ENCODE assay signal across 8 cellular contexts in genomic region chr15:67531379-67532059, GRCh38. TPM values are rescaled to one million over a fixed set of nuclear protein-coding genes. Genes with fewer than 3 reads are reported as not detected.
DNase-seq lines count a peak whose midpoint lies in the region; ATAC-seq and TF ChIP-seq lines count a peak whose summit lies in the region.
"Had no signal": no experiment of that assay in that cellular context is flagged by ENCODE, and none has a peak within 500 bp of the region (broad histone marks: within the 10 kb centered on the region; RNA-seq: fewer than 3 reads in every experiment).

No MANE protein-coding gene starts in this region.

- no peak overlapping the region for H2AK9ac ChIP-seq in IMR-90 (replicated peaks; ENCODE audit: low read depth, low read length, poor library complexity)

- no peak overlapping the region for H3K4ac ChIP-seq in IMR-90 (ENCODE audit: low read depth, low read length)

- H4K20me1 ChIP-seq in IMR-90 (ENCODE audit: insufficient read depth, low read length) = no peaks in the 10 kb centered on the region

- no peaks in the 10 kb centered on the region for H3K27me3 Mint-ChIP-seq in activated T-helper 17 cell treated with anti-CD3 and anti-CD28 coated beads, Interleukin-2, amount 50 U/mL, for 72 hours

- H3K27ac ChIP-seq in IMR-90 (ENCODE audit: insufficient read depth, low read length) (no peak overlapping the region), left lung (no peak overlapping the region)

- no peak overlapping the region for H3K23ac ChIP-seq in IMR-90 (ENCODE audit: low read depth, low read length)

- no TSS peak for BruUV-seq in IMR-90 (replicated peaks; lab: Mats Ljungman, UMichigan)

- H3K36me3 ChIP-seq in IMR-90 (ENCODE audit: control insufficient read depth, insufficient read depth, low read length) (no peaks in the 10 kb centered on the region), left lung (peaks cover 0 to 5% of the 10 kb centered on the region in 2 donors)

- POLR2A ChIA-PET in IMR-90 (lab: Charles Lee; ENCODE audit: unreplicated experiment) = no interaction called here

- H3K27ac Mint-ChIP-seq in activated T-helper 17 cell treated with anti-CD3 and anti-CD28 coated beads, Interleukin-2, amount 50 U/mL, for 72 hours = no peak overlapping the region

- intact Hi-C loops in IMR-90 (cut with micrococcal nuclease) (no loop called here), head of caudate nucleus (cut with DNase I) (no loop called here), left lung (cut with DNase I) (no loop called here)

- in situ Hi-C loops in IMR-90 (cut with MboI; ENCODE audit: low sequenced_read_pairs) = no loop called here

- H3K4me2 ChIP-seq in IMR-90 (ENCODE audit: low read depth, low read length) = no peak overlapping the region; the same call in 1 of the 2 replicates

- no peak overlapping the region for H2AK5ac ChIP-seq in IMR-90 (ENCODE audit: low read depth, low read length)

- dilution Hi-C loops in IMR-90 (cut with HindIII; ENCODE audit: low sequenced_read_pairs, unreplicated experiment) = no loop called here

- no peak overlapping the region for H3K4me3 Mint-ChIP-seq in activated T-helper 17 cell treated with anti-CD3 and anti-CD28 coated beads, Interleukin-2, amount 50 U/mL, for 72 hours

- H3K27me3 ChIP-seq in IMR-90 (ENCODE audit: control insufficient read depth, insufficient read depth, low read length) = no peaks in the 10 kb centered on the region
- H3K27me3 ChIP-seq in left lung = no peaks in the 10 kb centered on the region

- no peak overlapping the region for H3K14ac ChIP-seq in IMR-90 (replicated peaks; ENCODE audit: low read depth, low read length)

- no peak overlapping the region for H3K9ac ChIP-seq in IMR-90 (ENCODE audit: low read depth, low read length)

- no peak overlapping the region for H4K8ac ChIP-seq in IMR-90 (ENCODE audit: low read depth in 2 of 2, low read length in 2 of 2)

- no peak overlapping the region for H2BK5ac ChIP-seq in IMR-90 (ENCODE audit: low read depth, low read length, poor library complexity, severe bottlenecking)

- no peaks in the 10 kb centered on the region for H3K9me3 Mint-ChIP-seq in activated T-helper 17 cell treated with anti-CD3 and anti-CD28 coated beads, Interleukin-2, amount 50 U/mL, for 72 hours

- no peak overlapping the region for H2AFZ ChIP-seq in IMR-90 (replicated peaks; ENCODE audit: low read length, poor library complexity)

- H3K4me3 ChIP-seq in IMR-90 (ENCODE audit: insufficient read depth, low read depth, low read length) = no peak overlapping the region
- H3K4me3 ChIP-seq in left lung = no peak overlapping the region

- H3K56ac ChIP-seq in IMR-90 (ENCODE audit: extremely low read depth, insufficient read depth, low read length) = no peak overlapping the region

- no peak overlapping the region for H3K18ac ChIP-seq in IMR-90 (ENCODE audit: low read depth, low read length)

- H2BK20ac ChIP-seq in IMR-90 (ENCODE audit: low read depth, low read length) = no peak overlapping the region

- no peak overlapping the region for H2BK120ac ChIP-seq in IMR-90 (ENCODE audit: low read depth, low read length)

- WGBS in IMR-90 (ENCODE audit: extremely low coverage in 2 of 2, insufficient read length in 1 of 2), 2 experiments = no CpG with 5 or more reads among the region's 3 CpGs

- H3K9me1 ChIP-seq in IMR-90 (ENCODE audit: insufficient read depth, low read length) = no peaks in the 10 kb centered on the region

- TF ChIP-seq RAD21 in IMR-90 (IDR thresholded peaks at IDR 0.05; ENCODE audit: low read length) = no peak

- no peak overlapping the region for H4K91ac ChIP-seq in IMR-90 (ENCODE audit: insufficient read depth, low read depth, low read length)

- TF ChIP-seq POLR2A in IMR-90 (IDR thresholded peaks at IDR 0.05; ENCODE audit: low read depth, low read length) = no peak

- H3K9me3 ChIP-seq in IMR-90 (ENCODE audit: control insufficient read depth, insufficient read depth, low read length) = no peaks in the 10 kb centered on the region
- H3K9me3 ChIP-seq in left lung = no peaks in the 10 kb centered on the region

- H3K4me1 Mint-ChIP-seq in activated T-helper 17 cell treated with anti-CD3 and anti-CD28 coated beads, Interleukin-2, amount 50 U/mL, for 72 hours = no peaks in the 10 kb centered on the region

- peak; percentile 77 for ATAC-seq in IMR-90 (ENCODE audit: low read depth)
- ATAC-seq in activated T-helper 17 cell treated with anti-CD3 and anti-CD28 coated beads, Interleukin-2, amount 50 U/mL, for 72 hours (replicated peaks) = peak; percentile 86
- no peak for ATAC-seq in left lung

- H2BK15ac ChIP-seq in IMR-90 (ENCODE audit: low read depth, low read length) = no peak overlapping the region

- DNase-seq in ELR (ENCODE audit: low read depth) (peak; percentile 92), IMR-90 (peak; percentile 80), iris pigment epithelial cell (ENCODE audit: low read depth) (peak; percentile 78), head of caudate nucleus (no peak), left lung (no peak), DMS53 treated with DMSO at 0.1 percent for 48 hours (lab: John Stamatoyannopoulos, UW; ENCODE audit: unreplicated experiment) (no peak)
- DNase-seq: NCI-H2227 treated with DMSO at 0.1 percent for 48 hours had no signal

- H4K5ac ChIP-seq in IMR-90 (ENCODE audit: low read depth, low read length) = no peak overlapping the region; the same call in 1 of the 2 replicates

- peaks cover 2% of the 10 kb centered on the region; the same call in 1 of the 2 replicates for H3K4me1 ChIP-seq in IMR-90 (ENCODE audit: control insufficient read depth, insufficient read depth, low read length)
- no peaks in the 10 kb centered on the region for H3K4me1 ChIP-seq in left lung

- CTCF ChIA-PET in IMR-90 (lab: Yijun Ruan, JAX) = no interaction called here

- H3K79me1 ChIP-seq in IMR-90 (ENCODE audit: low read depth in 1 of 2, low read length in 2 of 2) = no peaks in the 10 kb centered on the region

- TF ChIP-seq CTCF in IMR-90 (conservative IDR thresholded peaks at IDR 0.05; ENCODE audit: low read depth, low read length) (no peak), left lung (IDR thresholded peaks at IDR 0.05) (no peak)

- peaks cover 18% of the 10 kb centered on the region for H3K36me3 Mint-ChIP-seq in activated T-helper 17 cell treated with anti-CD3 and anti-CD28 coated beads, Interleukin-2, amount 50 U/mL, for 72 hours (ENCODE audit: low read depth)

TF ChIP-seq in IMR-90, 13 proteins besides CTCF, POLR2A, EP300 and RAD21:
- TF ChIP-seq BHLHE40 (IDR thresholded peaks at IDR 0.05; ENCODE audit: low read depth, low read length) = no peak
- TF ChIP-seq CEBPB (IDR thresholded peaks at IDR 0.05; ENCODE audit: low read depth, low read length) = peak; percentile 92
- TF ChIP-seq RFX5 (IDR thresholded peaks at IDR 0.05; ENCODE audit: low read depth, low read length) = no peak
- TF ChIP-seq RCOR1 (IDR thresholded peaks at IDR 0.05; ENCODE audit: insufficient replicate concordance, low read length) = no peak
- TF ChIP-seq MAFK (IDR thresholded peaks at IDR 0.05; ENCODE audit: low read depth, low read length) = peak; percentile 58
TF ChIP-seq in IMR-90: peak in this region for 2.

RNA-seq across cellular contexts. Expression of gene C15orf61, which starts 10.6 kb away (rescaled TPM):
- total RNA-seq in IMR-90 (2012; rRNA removed) (1.4 and 1.7 TPM in 2 replicates), left lung (1 to 10 TPM; 5.8 to 6.9 TPM)
- 2.5 TPM in 2 replicates for polyA plus RNA-seq in IMR-90 (2012; rRNA removed)
- 1.4 and 3.2 TPM in 2 replicates for polyA plus RNA-seq in IMR-90 (2012; cell fraction: cytosol; rRNA removed)
- polyA plus RNA-seq in IMR-90 (2012; cell fraction: nucleus; rRNA removed; ENCODE audit: low replicate concordance) = 1.8 and 1.9 TPM in 2 replicates
- total RNA-seq in activated T-helper 17 cell treated with anti-CD3 and anti-CD28 coated beads, Interleukin-2, amount 50 U/mL, for 72 hours = 1 to 10 TPM; 2.9 to 4.2 TPM

RNA-seq across cellular contexts. Expression of gene MAP2K5, which starts 11.0 kb away (rescaled TPM):
- total RNA-seq in IMR-90 (2012; rRNA removed) (1.6 and 2.8 TPM in 2 replicates), left lung (10 to 100 TPM; 13.5 to 17.0 TPM)
- polyA plus RNA-seq in IMR-90 (2012; rRNA removed) = 4.6 and 6.1 TPM in 2 replicates
- polyA plus RNA-seq in IMR-90 (2012; cell fraction: cytosol; rRNA removed) = 4.6 and 5.5 TPM in 2 replicates
- polyA plus RNA-seq in IMR-90 (2012; cell fraction: nucleus; rRNA removed; ENCODE audit: low replicate concordance) = 4.4 and 6.1 TPM in 2 replicates
- 10 to 100 TPM; 16.1 to 17.9 TPM for total RNA-seq in activated T-helper 17 cell treated with anti-CD3 and anti-CD28 coated beads, Interleukin-2, amount 50 U/mL, for 72 hours

Comparison
In these comparisons a context has a peak if more than half of its experiments do, and no peak if none do; other contexts are left out.
1. DNase-seq: peak in ELR (single experiment), IMR-90 (single experiment) and iris pigment epithelial cell (single experiment); none in head of caudate nucleus (0 of 42), left lung (0 of 2) and DMS53 treated with DMSO at 0.1 percent for 48 hours (single experiment).